ENCODE assay signal across 21 cellular contexts in genomic region chr10:3737811-3738311, GRCh38.
"Had no signal": no experiment of that assay in that cellular context is flagged by ENCODE, and none has a peak within 500 bp of the region (broad histone marks: within the 10 kb centered on the region; RNA-seq: fewer than 3 reads in every experiment).

No MANE protein-coding gene starts in this region.

- DNase-seq: activated CD4-positive, alpha-beta T cell treated with anti-CD3 and anti-CD28 coated beads, Interleukin-2, amount 50 U/mL, for 1 hour; activated CD4-positive, CD25-positive, alpha-beta regulatory T cell treated with anti-CD3 and anti-CD28 coated beads, Interleukin-2, amount 50 U/mL, for 72 hours; activated gamma-delta T cell treated with Interleukin-2 at 50 U/mL for 16 hours; effector CD8-positive, alpha-beta T cell; foreskin keratinocyte; glutamatergic neuron; hippocampal formation; islet precursor cell; left colon; lower lobe of right lung; right cardiac atrium; stimulated activated CD4-positive, alpha-beta T cell treated with anti-CD3 and anti-CD28 coated beads, Interleukin-2, amount 100 ng/mL, for 24 hours; stimulated activated naive CD8-positive, alpha-beta T cell treated with anti-CD3 and anti-CD28 coated beads, Interleukin-15, amount 100 ng/mL, for 72 hours; T-helper 1 cell; T-helper 9 cell; trophoblast cell had no signal

- H3K27ac ChIP-seq: foreskin keratinocyte, lower lobe of right lung, prostate gland, suprapubic skin, vagina had no signal

- H3K27me3 Mint-ChIP-seq: activated naive CD8-positive, alpha-beta T cell; stimulated activated naive CD8-positive, alpha-beta T cell treated with anti-CD3 and anti-CD28 coated beads, Interleukin-15, amount 100 ng/mL, for 72 hours had no signal

- H3K9me3 Mint-ChIP-seq: mesothelial cell of epicardium; stimulated activated naive CD8-positive, alpha-beta T cell treated with anti-CD3 and anti-CD28 coated beads, Interleukin-15, amount 100 ng/mL, for 72 hours had no signal

- H3K27me3 ChIP-seq: foreskin keratinocyte, suprapubic skin, vagina had no signal

- ATAC-seq: foreskin keratinocyte; left colon; lower lobe of right lung; right cardiac atrium; stimulated activated naive CD8-positive, alpha-beta T cell treated with anti-CD3 and anti-CD28 coated beads, Interleukin-15, amount 100 ng/mL, for 72 hours had no signal

- H3K4me3 Mint-ChIP-seq: activated naive CD8-positive, alpha-beta T cell; mesothelial cell of epicardium; stimulated activated naive CD8-positive, alpha-beta T cell treated with anti-CD3 and anti-CD28 coated beads, Interleukin-15, amount 100 ng/mL, for 72 hours had no signal

- H3K4me1 ChIP-seq: prostate gland, vagina had no signal

- H3K9me3 ChIP-seq: lower lobe of right lung, prostate gland, suprapubic skin, vagina had no signal

- H3K36me3 Mint-ChIP-seq: activated naive CD8-positive, alpha-beta T cell; mesothelial cell of epicardium had no signal

- H3K36me3 ChIP-seq: lower lobe of right lung, prostate gland, suprapubic skin, vagina had no signal

- H3K27ac Mint-ChIP-seq: activated naive CD8-positive, alpha-beta T cell; mesothelial cell of epicardium; stimulated activated naive CD8-positive, alpha-beta T cell treated with anti-CD3 and anti-CD28 coated beads, Interleukin-15, amount 100 ng/mL, for 72 hours had no signal

- H3K4me3 ChIP-seq: lower lobe of right lung, prostate gland, suprapubic skin, vagina had no signal
